Comparison of ENCODE assay signal across 8 cellular contexts in genomic region chr1:145997156-145998023, GRCh38. TPM values are rescaled to one million over a fixed set of nuclear protein-coding genes. Genes with fewer than 3 reads are reported as not detected.
A peak's percentile ranks its signal among the peaks of the same experiment; 100 is the strongest.
DNase-seq lines count a peak whose midpoint lies in the region; ATAC-seq and TF ChIP-seq lines count a peak whose summit lies in the region.

No MANE protein-coding gene starts in this region.

- H3K9me3 Mint-ChIP-seq in activated T-helper 2 cell treated with anti-CD3 and anti-CD28 coated beads, Interferon-gamma antibody, Interleukin-2, Interleukin-4, amounts not matched to agents 10 μg/mL and 5 μg/mL and 100 μg/mL, durations not matched to agents 14 hours and 24 hours and 36 hours: no peaks in the 10 kb centered on the region

- peaks cover 9% of the 10 kb centered on the region for H3K36me3 ChIP-seq in GM06990 (ENCODE audit: control insufficient read depth, insufficient read depth, low read length)
- H3K36me3 ChIP-seq in HAP-1 (replicated peaks): peaks cover 26% of the 10 kb centered on the region
- H3K36me3 ChIP-seq in rectal smooth muscle tissue (ENCODE audit: control insufficient read depth, insufficient read depth, low read length): peaks cover 36% of the 10 kb centered on the region

- peaks cover 56% of the 10 kb centered on the region for H3K4me1 Mint-ChIP-seq in activated T-helper 2 cell treated with anti-CD3 and anti-CD28 coated beads, Interferon-gamma antibody, Interleukin-2, Interleukin-4, amounts not matched to agents 10 μg/mL and 5 μg/mL and 100 μg/mL, durations not matched to agents 14 hours and 24 hours and 36 hours (ENCODE audit: low read depth)

- H3K27ac ChIP-seq in rectal smooth muscle tissue (ENCODE audit: low read depth, low read length): peak overlapping the region; percentile 94

- no peaks in the 10 kb centered on the region for H3K27me3 Mint-ChIP-seq in activated T-helper 2 cell treated with anti-CD3 and anti-CD28 coated beads, Interferon-gamma antibody, Interleukin-2, Interleukin-4, amounts not matched to agents 10 μg/mL and 5 μg/mL and 100 μg/mL, durations not matched to agents 14 hours and 24 hours and 36 hours (ENCODE audit: low read depth)

- peaks cover 37% of the 10 kb centered on the region for H3K36me3 Mint-ChIP-seq in activated T-helper 2 cell treated with anti-CD3 and anti-CD28 coated beads, Interferon-gamma antibody, Interleukin-2, Interleukin-4, amounts not matched to agents 10 μg/mL and 5 μg/mL and 100 μg/mL, durations not matched to agents 14 hours and 24 hours and 36 hours (ENCODE audit: low read depth)

- peak overlapping the region; percentile 95 for H3K27ac Mint-ChIP-seq in activated T-helper 2 cell treated with anti-CD3 and anti-CD28 coated beads, Interferon-gamma antibody, Interleukin-2, Interleukin-4, amounts not matched to agents 10 μg/mL and 5 μg/mL and 100 μg/mL, durations not matched to agents 14 hours and 24 hours and 36 hours

- no peak for TF ChIP-seq CTCF in GM06990 (IDR thresholded peaks at IDR 0.05; ENCODE audit: insufficient read depth, low read length, poor library complexity, severe bottlenecking)

- peak; percentile 61 for DNase-seq in GM06990 (ENCODE audit: extremely low read depth, insufficient read length)
- DNase-seq in HAP-1 (ENCODE audit: low spot score in 2 of 2): no peak
- peak; percentile 46 for DNase-seq in NOMO-1 treated with DMSO at 0.1 percent for 48 hours (lab: John Stamatoyannopoulos, UW; ENCODE audit: unreplicated experiment)
- peak; percentile 57 for DNase-seq in activated T-helper 2 cell treated with anti-CD3 and anti-CD28 coated beads, Interferon-gamma antibody, Interleukin-2, Interleukin-4, amounts not matched to agents 10 μg/mL and 5 μg/mL and 100 μg/mL, durations not matched to agents 14 hours and 24 hours and 36 hours (ENCODE audit: low spot score)
- DNase-seq in Right ventricle myocardium superior: peak; percentile 68
- no peak for DNase-seq in foreskin melanocyte
- no peak for DNase-seq in T1000 (lab: John Stamatoyannopoulos, UW)

- intact Hi-C loops in activated T-helper 2 cell treated with anti-CD3 and anti-CD28 coated beads, Interferon-gamma antibody, Interleukin-2, Interleukin-4, amounts not matched to agents 10 μg/mL and 5 μg/mL and 100 μg/mL, durations not matched to agents 14 hours and 24 hours and 36 hours (cut with micrococcal nuclease): loop anchor here (1.0 to 5.0 kb wide), 5 partner anchors 10 to 80 kb away; partner anchors contain the start of genes ANKRD34A, PEX11B and POLR3GL
- intact Hi-C loops in Right ventricle myocardium superior (cut with DNase I): no loop called here

- in situ Hi-C loops in HAP-1 (cut with MboI; ENCODE audit: low sequenced_read_pairs): no loop called here

- H3K27me3 ChIP-seq in GM06990 (replicated peaks; ENCODE audit: control insufficient read depth, insufficient read depth, low read length): no peaks in the 10 kb centered on the region
- H3K27me3 ChIP-seq in HAP-1 (ENCODE audit: low read depth): no peaks in the 10 kb centered on the region
- H3K27me3 ChIP-seq in rectal smooth muscle tissue (ENCODE audit: control insufficient read depth, insufficient read depth, low read length): no peaks in the 10 kb centered on the region

- peaks cover 12% of the 10 kb centered on the region for H3K4me1 ChIP-seq in HAP-1
- H3K4me1 ChIP-seq in rectal smooth muscle tissue (ENCODE audit: control insufficient read depth, insufficient read depth, low read length): peaks cover 23% of the 10 kb centered on the region

- peak overlapping the region; percentile 85 for H3K4me3 Mint-ChIP-seq in activated T-helper 2 cell treated with anti-CD3 and anti-CD28 coated beads, Interferon-gamma antibody, Interleukin-2, Interleukin-4, amounts not matched to agents 10 μg/mL and 5 μg/mL and 100 μg/mL, durations not matched to agents 14 hours and 24 hours and 36 hours (ENCODE audit: low read depth)

- no peaks in the 10 kb centered on the region for H3K9me3 ChIP-seq in HAP-1

- H3K4me3 ChIP-seq in GM06990 (replicated peaks; ENCODE audit: low read depth, low read length) (peak overlapping the region; percentile 68), HAP-1 (peak overlapping the region; percentile 50), rectal smooth muscle tissue (ENCODE audit: low read length) (peak overlapping the region; percentile 76)

- ATAC-seq in Right ventricle myocardium superior (ENCODE audit: poor library complexity): peak; percentile 9

- H3K9ac ChIP-seq in rectal smooth muscle tissue (ENCODE audit: low read length): peak overlapping the region; percentile 77

RNA-seq across cellular contexts. Expression of gene TXNIP, which starts 1.0 kb away (rescaled TPM):
- total RNA-seq in activated T-helper 2 cell treated with anti-CD3 and anti-CD28 coated beads, Interferon-gamma antibody, Interleukin-2, Interleukin-4, amounts not matched to agents 10 μg/mL and 5 μg/mL and 100 μg/mL, durations not matched to agents 14 hours and 24 hours and 36 hours: 37.8 and 39.1 TPM in 2 replicates
- 980 TPM for total RNA-seq in Right ventricle myocardium superior

RNA-seq across cellular contexts. Expression of gene HJV, which starts 24.1 kb away (rescaled TPM):
- not detected in 2 replicates for total RNA-seq in activated T-helper 2 cell treated with anti-CD3 and anti-CD28 coated beads, Interferon-gamma antibody, Interleukin-2, Interleukin-4, amounts not matched to agents 10 μg/mL and 5 μg/mL and 100 μg/mL, durations not matched to agents 14 hours and 24 hours and 36 hours
- total RNA-seq in Right ventricle myocardium superior: 88.1 TPM

RNA-seq across cellular contexts. Expression of gene POLR3GL, which starts 32.9 kb away (rescaled TPM):
- total RNA-seq in activated T-helper 2 cell treated with anti-CD3 and anti-CD28 coated beads, Interferon-gamma antibody, Interleukin-2, Interleukin-4, amounts not matched to agents 10 μg/mL and 5 μg/mL and 100 μg/mL, durations not matched to agents 14 hours and 24 hours and 36 hours: 13.2 and 14.7 TPM in 2 replicates
- 49.2 TPM for total RNA-seq in Right ventricle myocardium superior

RNA-seq across cellular contexts. Expression of gene ANKRD34A, which starts 33.0 kb away (rescaled TPM):
- 4.1 TPM in 2 replicates for total RNA-seq in activated T-helper 2 cell treated with anti-CD3 and anti-CD28 coated beads, Interferon-gamma antibody, Interleukin-2, Interleukin-4, amounts not matched to agents 10 μg/mL and 5 μg/mL and 100 μg/mL, durations not matched to agents 14 hours and 24 hours and 36 hours
- 0.59 TPM for total RNA-seq in Right ventricle myocardium superior

RNA-seq across cellular contexts. Expression of gene LIX1L, which starts 39.6 kb away (rescaled TPM):
- total RNA-seq in activated T-helper 2 cell treated with anti-CD3 and anti-CD28 coated beads, Interferon-gamma antibody, Interleukin-2, Interleukin-4, amounts not matched to agents 10 μg/mL and 5 μg/mL and 100 μg/mL, durations not matched to agents 14 hours and 24 hours and 36 hours: 38.1 and 39.4 TPM in 2 replicates
- 22.9 TPM for total RNA-seq in Right ventricle myocardium superior

Comparison
In these comparisons a context has a peak if more than half of its experiments do, and no peak if none do; other contexts are left out.
1. DNase-seq: peak in GM06990 (single experiment), NOMO-1 treated with DMSO at 0.1 percent for 48 hours (single experiment), activated T-helper 2 cell treated with anti-CD3 and anti-CD28 coated beads, Interferon-gamma antibody, Interleukin-2, Interleukin-4, amounts not matched to agents 10 μg/mL and 5 μg/mL and 100 μg/mL, durations not matched to agents 14 hours and 24 hours and 36 hours (single experiment) and Right ventricle myocardium superior (single experiment); none in HAP-1 (0 of 2), foreskin melanocyte (single experiment) and T1000 (single experiment).
2. RNA of gene TXNIP, which starts 1.0 kb away (total RNA-seq): 980 TPM in Right ventricle myocardium superior (single experiment); 37.8 to 39.1 TPM in activated T-helper 2 cell treated with anti-CD3 and anti-CD28 coated beads, Interferon-gamma antibody, Interleukin-2, Interleukin-4, amounts not matched to agents 10 μg/mL and 5 μg/mL and 100 μg/mL, durations not matched to agents 14 hours and 24 hours and 36 hours; every median in the first group is over 10 times any median in the second.
3. RNA of gene HJV, which starts 24.1 kb away (total RNA-seq): 88.1 TPM in Right ventricle myocardium superior (single experiment); not detected in activated T-helper 2 cell treated with anti-CD3 and anti-CD28 coated beads, Interferon-gamma antibody, Interleukin-2, Interleukin-4, amounts not matched to agents 10 μg/mL and 5 μg/mL and 100 μg/mL, durations not matched to agents 14 hours and 24 hours and 36 hours; every median in the first group is over 10 times any median in the second.
4. Peak in every context shown above with its lines, with median percentiles within 50 percentile points of each other: H3K4me3 ChIP-seq.